In the genomic region with DNA sequence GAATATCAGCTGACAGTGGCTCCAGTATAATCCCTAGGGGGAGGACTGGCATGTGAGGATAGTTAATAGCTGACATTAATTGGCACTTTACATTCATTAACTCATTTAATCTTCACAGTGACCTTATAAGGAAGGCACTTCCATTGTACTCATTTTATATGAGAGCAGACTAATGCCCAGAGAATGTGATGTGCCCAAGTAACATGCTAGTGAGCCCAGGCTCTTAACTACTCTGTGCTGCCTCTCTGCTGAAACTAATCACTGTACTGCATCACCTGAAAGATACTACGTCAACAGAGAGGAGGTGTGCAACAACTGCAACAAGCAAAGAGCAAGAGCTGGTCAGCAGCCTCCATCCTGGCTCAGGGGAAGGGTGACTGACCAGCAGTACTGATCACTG, we compare ENCODE assay signal across 1 cellular context.
TF ChIP-seq lines count a peak whose summit lies in the region.

No MANE protein-coding gene starts in this region.

TF ChIP-seq in GM12878, 131 proteins besides CTCF, POLR2A, EP300 and RAD21:
- TF ChIP-seq RELA (IDR thresholded peaks at IDR 0.05; ENCODE audit: borderline replicate concordance, partially characterized antibody) (no peak), ZNF24 (IDR thresholded peaks at IDR 0.05) (no peak), BHLHE40 (IDR thresholded peaks at IDR 0.05; ENCODE audit: borderline replicate concordance in 1 of 2, low read depth in 2 of 2, low read length in 1 of 2) (no peak), SIN3A (IDR thresholded peaks at IDR 0.05; ENCODE audit: low read depth, low read length) (no peak), CHD1 (IDR thresholded peaks at IDR 0.05; ENCODE audit: low read depth, low read length) (no peak), PBX3 (IDR thresholded peaks at IDR 0.05; ENCODE audit: insufficient replicate concordance, low read depth, low read length) (no peak), JUNB (IDR thresholded peaks at IDR 0.05) (no peak), GABPA (IDR thresholded peaks at IDR 0.05; ENCODE audit: low read depth) (no peak), RB1 (IDR thresholded peaks at IDR 0.05; ENCODE audit: borderline replicate concordance) (no peak), HDAC6 (IDR thresholded peaks at IDR 0.05; ENCODE audit: unreplicated experiment) (no peak), TCF12 (IDR thresholded peaks at IDR 0.05; ENCODE audit: low read depth, low read length) (no peak), POLR2AphosphoS5 (IDR thresholded peaks at IDR 0.05; ENCODE audit: low read length) (no peak), EZH2 (IDR thresholded peaks at IDR 0.05; ENCODE audit: borderline replicate concordance, control insufficient read depth, low read depth, low read length) (no peak), SRF (IDR thresholded peaks at IDR 0.05; ENCODE audit: low read depth in 2 of 2, low read length in 2 of 2) (no peak)
- TF ChIP-seq, protein P1, sequence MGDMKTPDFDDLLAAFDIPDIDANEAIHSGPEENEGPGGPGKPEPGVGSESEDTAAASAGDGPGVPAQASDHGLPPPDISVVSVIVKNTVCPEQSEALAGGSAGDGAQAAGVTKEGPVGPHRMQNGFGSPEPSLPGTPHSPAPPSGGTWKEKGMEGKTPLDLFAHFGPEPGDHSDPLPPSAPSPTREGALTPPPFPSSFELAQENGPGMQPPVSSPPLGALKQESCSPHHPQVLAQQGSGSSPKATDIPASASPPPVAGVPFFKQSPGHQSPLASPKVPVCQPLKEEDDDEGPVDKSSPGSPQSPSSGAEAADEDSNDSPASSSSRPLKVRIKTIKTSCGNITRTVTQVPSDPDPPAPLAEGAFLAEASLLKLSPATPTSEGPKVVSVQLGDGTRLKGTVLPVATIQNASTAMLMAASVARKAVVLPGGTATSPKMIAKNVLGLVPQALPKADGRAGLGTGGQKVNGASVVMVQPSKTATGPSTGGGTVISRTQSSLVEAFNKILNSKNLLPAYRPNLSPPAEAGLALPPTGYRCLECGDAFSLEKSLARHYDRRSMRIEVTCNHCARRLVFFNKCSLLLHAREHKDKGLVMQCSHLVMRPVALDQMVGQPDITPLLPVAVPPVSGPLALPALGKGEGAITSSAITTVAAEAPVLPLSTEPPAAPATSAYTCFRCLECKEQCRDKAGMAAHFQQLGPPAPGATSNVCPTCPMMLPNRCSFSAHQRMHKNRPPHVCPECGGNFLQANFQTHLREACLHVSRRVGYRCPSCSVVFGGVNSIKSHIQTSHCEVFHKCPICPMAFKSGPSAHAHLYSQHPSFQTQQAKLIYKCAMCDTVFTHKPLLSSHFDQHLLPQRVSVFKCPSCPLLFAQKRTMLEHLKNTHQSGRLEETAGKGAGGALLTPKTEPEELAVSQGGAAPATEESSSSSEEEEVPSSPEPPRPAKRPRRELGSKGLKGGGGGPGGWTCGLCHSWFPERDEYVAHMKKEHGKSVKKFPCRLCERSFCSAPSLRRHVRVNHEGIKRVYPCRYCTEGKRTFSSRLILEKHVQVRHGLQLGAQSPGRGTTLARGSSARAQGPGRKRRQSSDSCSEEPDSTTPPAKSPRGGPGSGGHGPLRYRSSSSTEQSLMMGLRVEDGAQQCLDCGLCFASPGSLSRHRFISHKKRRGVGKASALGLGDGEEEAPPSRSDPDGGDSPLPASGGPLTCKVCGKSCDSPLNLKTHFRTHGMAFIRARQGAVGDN (IDR thresholded peaks at IDR 0.05): no peak
